ENCODE assay signal across 19 cellular contexts in genomic region chr16:84965428-84966149, GRCh38.
"Had no signal": no experiment of that assay in that cellular context is flagged by ENCODE, and none has a peak within 500 bp of the region (broad histone marks: within the 10 kb centered on the region; RNA-seq: fewer than 3 reads in every experiment).

No MANE protein-coding gene starts in this region.

- H3K27me3 Mint-ChIP-seq: activated CD4-positive, alpha-beta T cell treated with anti-CD3 and anti-CD28 coated beads for 36 hours; stimulated activated naive CD8-positive, alpha-beta T cell treated with anti-CD3 and anti-CD28 coated beads, Interleukin-15, amount 100 ng/mL, for 72 hours had no signal

- H3K9me3 Mint-ChIP-seq: naive thymus-derived CD8-positive, alpha-beta T cell had no signal

- H3K4me3 ChIP-seq: body of pancreas, esophagus muscularis mucosa, hepatocyte, upper lobe of left lung had no signal

- H3K4me2 ChIP-seq: hepatocyte had no signal

- H3K36me3 ChIP-seq: esophagus muscularis mucosa, upper lobe of left lung had no signal

- H3K79me2 ChIP-seq: hepatocyte had no signal

- H3K36me3 Mint-ChIP-seq: activated CD4-positive, alpha-beta memory T cell treated with anti-CD3 and anti-CD28 coated beads for 36 hours; activated naive CD8-positive, alpha-beta T cell treated with anti-CD3 and anti-CD28 coated beads, Interleukin-2, amount 10 ng/mL, durations not matched to agents 7 days and 5 days; naive thymus-derived CD8-positive, alpha-beta T cell had no signal

- ATAC-seq: activated CD4-positive, alpha-beta T cell treated with anti-CD3 and anti-CD28 coated beads for 36 hours; body of pancreas; naive thymus-derived CD8-positive, alpha-beta T cell; stimulated activated naive CD8-positive, alpha-beta T cell treated with anti-CD3 and anti-CD28 coated beads, Interleukin-15, amount 100 ng/mL, for 72 hours had no signal

- DNase-seq: activated CD4-positive, alpha-beta memory T cell treated with anti-CD3 and anti-CD28 coated beads for 36 hours; activated CD4-positive, alpha-beta T cell treated with anti-CD3 and anti-CD28 coated beads for 36 hours; activated naive CD4-positive, alpha-beta T cell treated with Interleukin-2 at 50 U/mL for 16 hours; activated naive CD8-positive, alpha-beta T cell treated with anti-CD3 and anti-CD28 coated beads, Interleukin-2, amount 10 ng/mL, durations not matched to agents 7 days and 5 days; activated T-cell treated with anti-CD3 and anti-CD28 coated beads for 4 hours; amygdala; body of pancreas; caudate nucleus; naive thymus-derived CD8-positive, alpha-beta T cell; occipital lobe; stimulated activated CD4-positive, alpha-beta T cell treated with anti-CD3 and anti-CD28 coated beads, Interleukin-2, amount 100 ng/mL, for 24 hours; stimulated activated naive CD8-positive, alpha-beta T cell treated with anti-CD3 and anti-CD28 coated beads, Interleukin-15, amount 100 ng/mL, for 72 hours; SW 1271; upper lobe of left lung had no signal

- H3K4me3 Mint-ChIP-seq: activated CD4-positive, alpha-beta memory T cell treated with anti-CD3 and anti-CD28 coated beads for 36 hours; activated CD4-positive, alpha-beta T cell treated with anti-CD3 and anti-CD28 coated beads for 36 hours; activated naive CD8-positive, alpha-beta T cell treated with anti-CD3 and anti-CD28 coated beads, Interleukin-2, amount 10 ng/mL, durations not matched to agents 7 days and 5 days; naive thymus-derived CD8-positive, alpha-beta T cell; stimulated activated naive CD8-positive, alpha-beta T cell treated with anti-CD3 and anti-CD28 coated beads, Interleukin-15, amount 100 ng/mL, for 72 hours had no signal

- FAIRE-seq: colon, endometrium, TTC549 had no signal

- H3K27me3 ChIP-seq: body of pancreas, esophagus muscularis mucosa, hepatocyte, upper lobe of left lung had no signal

- H2AFZ ChIP-seq: hepatocyte had no signal

- H3K4me1 ChIP-seq: body of pancreas had no signal

- H3K27ac ChIP-seq: body of pancreas, esophagus muscularis mucosa, upper lobe of left lung had no signal

- H3K9me3 ChIP-seq: body of pancreas, esophagus muscularis mucosa, upper lobe of left lung had no signal

- H3K27ac Mint-ChIP-seq: activated CD4-positive, alpha-beta memory T cell treated with anti-CD3 and anti-CD28 coated beads for 36 hours; activated CD4-positive, alpha-beta T cell treated with anti-CD3 and anti-CD28 coated beads for 36 hours; activated naive CD8-positive, alpha-beta T cell treated with anti-CD3 and anti-CD28 coated beads, Interleukin-2, amount 10 ng/mL, durations not matched to agents 7 days and 5 days; stimulated activated naive CD8-positive, alpha-beta T cell treated with anti-CD3 and anti-CD28 coated beads, Interleukin-15, amount 100 ng/mL, for 72 hours had no signal
